In genomic region chr7:38057829-38058228, GRCh38 we compare ENCODE assay signal across 14 cellular contexts.
"Had no signal": no experiment of that assay in that cellular context is flagged by ENCODE, and none has a peak within 500 bp of the region (broad histone marks: within the 10 kb centered on the region; RNA-seq: fewer than 3 reads in every experiment).

No MANE protein-coding gene starts in this region.

- DNase-seq: activated CD4-positive, CD25-positive, alpha-beta regulatory T cell treated with anti-CD3 and anti-CD28 coated beads, Interleukin-2, amount 50 U/mL, for 72 hours; activated naive CD4-positive, alpha-beta T cell; activated naive CD8-positive, alpha-beta T cell treated with anti-CD3 and anti-CD28 coated beads, Interleukin-2, amount 10 ng/mL, durations not matched to agents 7 days and 5 days; activated T-cell treated with anti-CD3 and anti-CD28 coated beads for 4 hours; dermis blood vessel endothelial cell; effector memory CD8-positive, alpha-beta T cell; foreskin keratinocyte; left ventricle myocardium superior; mesenchymal stem cell; nucleus accumbens; stimulated activated naive CD8-positive, alpha-beta T cell treated with anti-CD3 and anti-CD28 coated beads, Interleukin-15, amount 100 ng/mL, for 72 hours; upper lobe of left lung had no signal

- H3K4me3 ChIP-seq: right atrium auricular region, smooth muscle cell, upper lobe of left lung had no signal

- H3K4me2 ChIP-seq: smooth muscle cell had no signal

- ATAC-seq: effector memory CD8-positive, alpha-beta T cell; foreskin keratinocyte; left ventricle myocardium superior; stimulated activated naive CD8-positive, alpha-beta T cell treated with anti-CD3 and anti-CD28 coated beads, Interleukin-15, amount 100 ng/mL, for 72 hours had no signal

- H3K27me3 ChIP-seq: foreskin keratinocyte, right atrium auricular region, upper lobe of left lung had no signal

- H3K9me3 ChIP-seq: right atrium auricular region, upper lobe of left lung had no signal

- H3K36me3 ChIP-seq: right atrium auricular region, upper lobe of left lung had no signal

- H3K4me1 ChIP-seq: foreskin keratinocyte, right atrium auricular region, upper lobe of left lung had no signal

- H3K27ac ChIP-seq: foreskin keratinocyte, right atrium auricular region, upper lobe of left lung had no signal
